ENCODE assay signal across 1 cellular context in genomic region chr19:36528194-36528920, GRCh38.
A peak's percentile ranks its signal among the peaks of the same experiment; 100 is the strongest.
TF ChIP-seq lines count a peak whose summit lies in the region.

TSS of gene ZNF260 (minus strand) at chr19:36528271. CDS start at chr19:36515238, 13,033 bp downstream.

TF ChIP-seq in HEK293, 187 proteins besides CTCF, POLR2A, EP300 and RAD21 (continued from another document):
- TF ChIP-seq KLF17 (tag by site-specific recombination; IDR thresholded peaks at IDR 0.05): peak; percentile 89
- TF ChIP-seq ZNF423 (tag by site-specific recombination; IDR thresholded peaks at IDR 0.05): no peak
- TF ChIP-seq SP3 (tag by site-specific recombination; IDR thresholded peaks at IDR 0.05): peak; percentile 98
- peak; percentile 78 for TF ChIP-seq ZBTB8A (tag by site-specific recombination; IDR thresholded peaks at IDR 0.05)
- TF ChIP-seq ZNF2 (tag by site-specific recombination; IDR thresholded peaks at IDR 0.05): peak; percentile 96
- no peak for TF ChIP-seq ZNF785 (tag by site-specific recombination; IDR thresholded peaks at IDR 0.05)
- TF ChIP-seq ZBTB44 (tag by site-specific recombination; IDR thresholded peaks at IDR 0.05): peak; percentile 70
- no peak for TF ChIP-seq ZNF223 (tag by site-specific recombination; IDR thresholded peaks at IDR 0.05)
- TF ChIP-seq ZNF335 (tag by site-specific recombination; conservative IDR thresholded peaks at IDR 0.05): peak; percentile 97
- peak; percentile 80 for TF ChIP-seq ZNF843 (tag by site-specific recombination; IDR thresholded peaks at IDR 0.05)
- peak; percentile 99 for TF ChIP-seq ZBTB17 (tag by site-specific recombination; IDR thresholded peaks at IDR 0.05)
- TF ChIP-seq ZNF645 (tag by site-specific recombination; IDR thresholded peaks at IDR 0.05): peak; percentile 33; the same call in 1 of the 2 replicates
- peak; percentile 96 for TF ChIP-seq ZEB2 (tag by site-specific recombination; IDR thresholded peaks at IDR 0.05)
- TF ChIP-seq ZBTB21 (tag by site-specific recombination; IDR thresholded peaks at IDR 0.05): peak; percentile 68
- peak; percentile 92 for TF ChIP-seq ZNF692 (tag by site-specific recombination; IDR thresholded peaks at IDR 0.05)
- peak; percentile 68; the same call in 1 of the 2 replicates for TF ChIP-seq ZNF24 (tag by site-specific recombination; IDR thresholded peaks at IDR 0.05)
- TF ChIP-seq YY1 (tag by site-specific recombination; IDR thresholded peaks at IDR 0.05): peak; percentile 99
- TF ChIP-seq ZNF354C (tag by site-specific recombination; IDR thresholded peaks at IDR 0.05; ENCODE audit: borderline replicate concordance, low read depth): no peak
